In genomic region chr3:45553469-45553974, GRCh38 we compare ENCODE assay signal across 8 cellular contexts.
DNase-seq lines count a peak whose midpoint lies in the region; ATAC-seq, FAIRE-seq and TF ChIP-seq lines count a peak whose summit lies in the region.

No MANE protein-coding gene starts in this region.

- no peak for FAIRE-seq in GM19239 (lab: Jason Lieb, UNC)

- in situ Hi-C loops in brain microvascular endothelial cell (cut with HindIII; ENCODE audit: low pct_ligation_motif_present, low sequenced_read_pairs): no loop called here

- no peaks in the 10 kb centered on the region for H3K36me3 ChIP-seq in brain microvascular endothelial cell (replicated peaks)

- ATAC-seq in GM18868 (IDR thresholded peaks at IDR 0.05; ENCODE audit: unreplicated experiment) (peak; percentile 38), GM21515 (IDR thresholded peaks at IDR 0.05; ENCODE audit: unreplicated experiment) (no peak), HG02870 (IDR thresholded peaks at IDR 0.05; ENCODE audit: unreplicated experiment) (no peak), HG03565 (IDR thresholded peaks at IDR 0.05; ENCODE audit: unreplicated experiment) (no peak)

- no peak for TF ChIP-seq POLR2A in NB4 (IDR thresholded peaks at IDR 0.05; ENCODE audit: extremely low read depth, insufficient read length)

- DNase-seq in NB4 (ENCODE audit: low read depth): peak; percentile 52
- DNase-seq in brain microvascular endothelial cell: peak; percentile 25
- DNase-seq in medulla oblongata (ENCODE audit: extremely low spot score): peak; percentile 57
- DNase-seq in GM19239 (ENCODE audit: insufficient read length, low spot score): no peak

- H3K4me3 ChIP-seq in NB4 (ENCODE audit: low read depth, low read length) (no peak overlapping the region), brain microvascular endothelial cell (ENCODE audit: low read depth, low read length) (no peak overlapping the region)

- no peak overlapping the region for H3K27ac ChIP-seq in brain microvascular endothelial cell

- no peaks in the 10 kb centered on the region for H3K27me3 ChIP-seq in brain microvascular endothelial cell (replicated peaks)

- no peak for TF ChIP-seq CTCF in NB4 (IDR thresholded peaks at IDR 0.05; ENCODE audit: low read depth, low read length)
- TF ChIP-seq CTCF in brain microvascular endothelial cell (IDR thresholded peaks at IDR 0.05; ENCODE audit: low read depth, low read length, missing control alignments): no peak
